ENCODE assay signal across 8 cellular contexts in genomic region chr6:148051-148984, GRCh38.
A peak's percentile ranks its signal among the peaks of the same experiment; 100 is the strongest.
DNase-seq lines count a peak whose midpoint lies in the region; ATAC-seq and TF ChIP-seq lines count a peak whose summit lies in the region.
"Not testable (repeated sequence)": the region's sequence is repeated elsewhere in the genome, so short reads cannot be mapped to it uniquely, and the experiment has no call there.

No MANE protein-coding gene starts in this region.

- not testable (repeated sequence) for H3K27me3 Mint-ChIP-seq in endothelial cell (ENCODE audit: unreplicated experiment); stimulated activated memory B cell treated with anti-CD40 and anti-IgM and Interleukin-4, amounts not matched to agents 10 μg/mL and 1 μg/mL and 100 μg/mL, for 72 hours
- H3K27me3 Mint-ChIP-seq in naive thymus-derived CD8-positive, alpha-beta T cell, result peaks cover 0 to 15% (median 3%) of the 10 kb centered on the region in 5 donors

- POLR2A ChIA-PET in naive thymus-derived CD8-positive, alpha-beta T cell (lab: Charles Lee), result not testable (repeated sequence)

- H3K9me3 Mint-ChIP-seq in endothelial cell (ENCODE audit: unreplicated experiment); naive thymus-derived CD8-positive, alpha-beta T cell; stimulated activated memory B cell treated with anti-CD40 and anti-IgM and Interleukin-4, amounts not matched to agents 10 μg/mL and 1 μg/mL and 100 μg/mL, for 72 hours: not testable (repeated sequence)

- not testable (repeated sequence) for H3F3A ChIP-seq in GM23248 (ENCODE audit: insufficient read depth)

- not testable (repeated sequence) for H2AFZ ChIP-seq in GM23248

- H3K27ac ChIP-seq in GM23248, result not testable (repeated sequence)

- in situ Hi-C loops in GM23248 (cut with MboI), result not testable (repeated sequence)

- H3K4me3 Mint-ChIP-seq in endothelial cell (ENCODE audit: unreplicated experiment); naive thymus-derived CD8-positive, alpha-beta T cell; stimulated activated memory B cell treated with anti-CD40 and anti-IgM and Interleukin-4, amounts not matched to agents 10 μg/mL and 1 μg/mL and 100 μg/mL, for 72 hours: not testable (repeated sequence)

- H3K4me3 ChIP-seq in GM12865 (ENCODE audit: low read depth, low read length); GM23248: not testable (repeated sequence)

- not testable (repeated sequence) for H3K79me2 ChIP-seq in GM23248 (ENCODE audit: insufficient read depth)

- peaks cover 18% of the 10 kb centered on the region for H3K27me3 ChIP-seq in GM23248 (replicated peaks; ENCODE audit: insufficient read depth)

- peak; percentile 98 for DNase-seq in GM12865 (ENCODE audit: low read depth)
- peak; percentile 47 for DNase-seq in GM23248
- DNase-seq in RKO (ENCODE audit: low spot score), result peak; percentile 63
- DNase-seq in activated CD8-positive, alpha-beta memory T cell treated with anti-CD3 and anti-CD28 coated beads, Interleukin-2, amount 50 U/mL, for 24 hours (ENCODE audit: extremely low read depth), result peak; percentile 51
- peak; percentile 55 for DNase-seq in endothelial cell (ENCODE audit: low spot score)
- DNase-seq in naive thymus-derived CD8-positive, alpha-beta T cell, result peak; percentile 13 to 64 (median 34)

- 86 to 94% methylated on average over 35 to 50 of the region's 61 CpGs for WGBS in GM23248 (ENCODE audit: low coverage in 1 of 2, low lambda C conversion rate in 2 of 2, missing lambda C conversion rate in 2 of 2), 2 experiments

- not testable (repeated sequence) for H3K9me3 ChIP-seq in GM23248 (ENCODE audit: low read depth)

- H4K20me1 ChIP-seq in GM23248 (ENCODE audit: insufficient read depth), result not testable (repeated sequence)

- peak; percentile 65 for ATAC-seq in HG03575 (IDR thresholded peaks at IDR 0.05; ENCODE audit: extremely low read depth, insufficient number of reproducible peaks, low FRiP score, unreplicated experiment)
- ATAC-seq in naive thymus-derived CD8-positive, alpha-beta T cell, result peak in 1 of 2 donors; percentile 74
- peak; percentile 73 for ATAC-seq in stimulated activated memory B cell treated with anti-CD40 and anti-IgM and Interleukin-4, amounts not matched to agents 10 μg/mL and 1 μg/mL and 100 μg/mL, for 72 hours

- TF ChIP-seq CTCF in GM12865 (IDR thresholded peaks at IDR 0.05; ENCODE audit: insufficient read depth, low read depth, low read length, missing control alignments) (peak; percentile 76), endothelial cell (IDR thresholded peaks at IDR 0.05; ENCODE audit: unreplicated experiment) (peak; percentile 98)

- not testable (repeated sequence) for H3K9ac ChIP-seq in GM23248

- H3K4me1 ChIP-seq in GM23248 (ENCODE audit: insufficient read depth), result not testable (repeated sequence)

- not testable (repeated sequence) for H3K4me1 Mint-ChIP-seq in endothelial cell (ENCODE audit: unreplicated experiment); naive thymus-derived CD8-positive, alpha-beta T cell; stimulated activated memory B cell treated with anti-CD40 and anti-IgM and Interleukin-4, amounts not matched to agents 10 μg/mL and 1 μg/mL and 100 μg/mL, for 72 hours

- H3K9me2 ChIP-seq in GM23248 (ENCODE audit: insufficient read depth), result not testable (repeated sequence)

- not testable (repeated sequence) for H3K27ac Mint-ChIP-seq in endothelial cell (ENCODE audit: unreplicated experiment); naive thymus-derived CD8-positive, alpha-beta T cell; stimulated activated memory B cell treated with anti-CD40 and anti-IgM and Interleukin-4, amounts not matched to agents 10 μg/mL and 1 μg/mL and 100 μg/mL, for 72 hours

- H3K36me3 ChIP-seq in GM23248 (ENCODE audit: low read depth), result not testable (repeated sequence)

- H3K36me3 Mint-ChIP-seq in endothelial cell (ENCODE audit: low read depth, unreplicated experiment); naive thymus-derived CD8-positive, alpha-beta T cell; stimulated activated memory B cell treated with anti-CD40 and anti-IgM and Interleukin-4, amounts not matched to agents 10 μg/mL and 1 μg/mL and 100 μg/mL, for 72 hours: not testable (repeated sequence)

- H3K4me2 ChIP-seq in GM23248 (ENCODE audit: unreplicated experiment), result not testable (repeated sequence)

Comparison
In these comparisons a context has a peak if more than half of its experiments do, and no peak if none do; other contexts are left out.
1. DNase-seq: peak in every context shown above with its lines; median percentile 98 in GM12865; 63 in RKO; 55 in endothelial cell; 51 in activated CD8-positive, alpha-beta memory T cell treated with anti-CD3 and anti-CD28 coated beads, Interleukin-2, amount 50 U/mL, for 24 hours; 47 in GM23248; 34 in naive thymus-derived CD8-positive, alpha-beta T cell.